Comparison of ENCODE assay signal across 14 cellular contexts in the genomic region with DNA sequence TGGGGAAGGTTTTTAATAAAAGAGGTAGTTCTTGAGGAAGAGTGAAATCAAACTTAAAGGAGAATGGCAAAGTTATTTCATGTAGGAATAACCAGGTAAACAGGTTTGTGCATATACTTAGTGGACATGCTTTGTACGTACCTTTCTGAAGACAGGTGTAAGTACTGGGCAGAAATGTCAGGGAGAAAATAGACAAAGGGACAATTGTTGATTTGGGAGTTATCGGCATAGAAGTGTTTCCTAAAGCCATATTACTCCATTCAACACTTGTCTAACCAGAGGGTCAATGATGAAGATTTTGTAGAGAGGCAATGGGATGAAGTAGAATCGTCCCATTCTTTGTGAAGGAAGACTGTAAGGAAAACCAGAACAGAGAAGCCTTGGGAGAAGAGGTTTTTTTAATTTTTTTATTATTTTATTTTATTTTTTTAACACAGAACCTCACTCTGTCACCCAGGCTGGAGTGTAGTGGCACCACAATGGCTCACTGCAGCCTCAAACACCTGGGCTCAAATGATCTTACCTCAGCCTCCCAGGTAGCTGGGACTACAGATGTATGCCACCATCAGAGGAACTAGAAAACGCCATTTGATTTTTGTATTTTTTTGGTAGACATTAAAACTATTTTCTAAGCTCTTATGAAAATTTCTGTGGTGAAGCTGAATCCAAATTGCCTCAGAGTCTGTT.
"Had no signal": no experiment of that assay in that cellular context is flagged by ENCODE, and none has a peak within 500 bp of the region (broad histone marks: within the 10 kb centered on the region; RNA-seq: fewer than 3 reads in every experiment).

No MANE protein-coding gene starts in this region.

- H3K27me3 Mint-ChIP-seq: dendritic cell treated with granulocyte-macrophage colony-stimulating factor and Interleukin-4, amounts not matched to agents 40 ng/mL and 50 ng/mL, for 4 days; effector memory CD8-positive, alpha-beta T cell; naive thymus-derived CD4-positive, alpha-beta T cell had no signal

- H3K36me3 ChIP-seq: prostate gland had no signal

- H3K9me3 ChIP-seq: body of pancreas, prostate gland had no signal

- H3K27ac Mint-ChIP-seq: activated naive CD4-positive, alpha-beta T cell treated with anti-CD3 and anti-CD28 coated beads for 36 hours; dendritic cell treated with granulocyte-macrophage colony-stimulating factor and Interleukin-4, amounts not matched to agents 40 ng/mL and 50 ng/mL, for 4 days had no signal

- H3K36me3 Mint-ChIP-seq: immature natural killer cell had no signal

- H3K4me3 ChIP-seq: body of pancreas, lung, prostate gland had no signal

- H3K4me3 Mint-ChIP-seq: activated CD8-positive, alpha-beta T cell treated with anti-CD3 and anti-CD28 coated beads, Interleukin-2, amount 10 ng/mL, durations not matched to agents 7 days and 5 days; activated naive CD4-positive, alpha-beta T cell treated with anti-CD3 and anti-CD28 coated beads for 36 hours; dendritic cell treated with granulocyte-macrophage colony-stimulating factor and Interleukin-4, amounts not matched to agents 40 ng/mL and 50 ng/mL, for 4 days; effector memory CD8-positive, alpha-beta T cell; immature natural killer cell had no signal

- DNase-seq: activated CD8-positive, alpha-beta memory T cell treated with anti-CD3 and anti-CD28 coated beads, Interleukin-2, amount 50 U/mL, for 48 hours; activated CD8-positive, alpha-beta T cell treated with anti-CD3 and anti-CD28 coated beads, Interleukin-2, amount 10 ng/mL, durations not matched to agents 7 days and 5 days; activated naive CD4-positive, alpha-beta T cell treated with anti-CD3 and anti-CD28 coated beads for 36 hours; cerebellar nuclear complex; effector memory CD8-positive, alpha-beta T cell; stimulated activated CD4-positive, alpha-beta T cell treated with anti-CD3 and anti-CD28 coated beads, Interleukin-2, amount 100 ng/mL, for 24 hours; T1000 had no signal

- H3K27me3 ChIP-seq: body of pancreas had no signal

- H3K27ac ChIP-seq: prostate gland, VCaP had no signal

- ATAC-seq: activated CD8-positive, alpha-beta T cell treated with anti-CD3 and anti-CD28 coated beads, Interleukin-2, amount 10 ng/mL, durations not matched to agents 7 days and 5 days had no signal

- H3K9me3 Mint-ChIP-seq: dendritic cell treated with granulocyte-macrophage colony-stimulating factor and Interleukin-4, amounts not matched to agents 40 ng/mL and 50 ng/mL, for 4 days; effector memory CD8-positive, alpha-beta T cell; immature natural killer cell had no signal
